Comparison of ENCODE assay signal across 8 cellular contexts in the genomic region with DNA sequence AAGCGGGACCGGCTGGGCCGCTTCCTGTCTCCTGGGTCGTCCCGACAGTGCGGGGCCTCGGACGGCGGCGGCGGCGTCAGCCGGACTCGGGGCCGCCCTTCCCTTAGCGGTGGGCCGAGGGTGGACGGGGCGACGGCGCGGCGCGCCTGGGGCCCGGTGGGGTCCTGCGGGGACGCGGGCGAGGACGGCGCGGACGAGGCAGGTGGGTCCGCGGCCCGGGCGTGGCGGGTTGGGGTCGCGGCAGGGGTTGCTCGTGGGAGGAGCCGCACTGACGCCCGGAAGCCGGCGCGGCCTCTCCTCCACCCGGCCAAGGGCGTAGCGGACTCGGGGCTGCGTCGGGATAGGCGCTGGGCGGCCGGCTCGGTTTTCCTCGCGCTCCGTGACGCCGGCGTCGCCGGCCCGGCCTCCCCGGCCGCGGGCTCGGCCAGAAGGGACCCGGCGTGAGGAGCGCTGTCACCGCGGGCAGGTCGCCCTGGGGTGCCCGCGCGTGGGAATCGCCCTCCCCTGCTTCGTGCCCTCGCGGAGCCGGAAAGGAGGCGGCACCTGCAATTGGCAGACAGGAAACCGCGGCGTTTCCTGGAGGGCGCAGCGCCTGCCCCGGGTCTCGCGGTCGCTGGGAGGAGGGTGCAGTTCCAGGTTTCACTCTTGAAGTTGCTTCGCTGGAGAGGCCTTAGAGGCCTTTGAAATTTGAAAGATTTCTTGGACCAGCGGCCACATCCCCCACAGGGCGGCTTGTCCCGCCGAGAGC. TPM values are rescaled to one million over a fixed set of nuclear protein-coding genes. Genes with fewer than 3 reads are reported as not detected.
A peak's percentile ranks its signal among the peaks of the same experiment; 100 is the strongest.
DNase-seq lines count a peak whose midpoint lies in the region; ATAC-seq, FAIRE-seq and TF ChIP-seq lines count a peak whose summit lies in the region.

No MANE protein-coding gene starts in this region.

- dilution Hi-C loops in endothelial cell of umbilical vein (cut with MboI; ENCODE audit: extremely low pct_ligation_motif_present, low sequenced_read_pairs) = no loop called here

- H3K4me1 Mint-ChIP-seq in activated CD8-positive, alpha-beta memory T cell treated with anti-CD3 and anti-CD28 coated beads, Interleukin-2, amount 10 ng/mL, durations not matched to agents 7 days and 5 days = peaks cover 48% of the 10 kb centered on the region

- H3K27me3 ChIP-seq in endothelial cell of umbilical vein (ENCODE audit: control insufficient read depth in 2 of 2, insufficient read depth in 2 of 2, low read length in 2 of 2) (no peaks in the 10 kb centered on the region), muscle layer of colon (ENCODE audit: control insufficient read depth in 1 of 2, insufficient read depth in 2 of 2, low read length in 2 of 2) (no peaks in the 10 kb centered on the region)

- H3K9me1 ChIP-seq in endothelial cell of umbilical vein (replicated peaks; ENCODE audit: control insufficient read depth, extremely low read depth, insufficient read depth, low read length) = no peaks in the 10 kb centered on the region

- H3K79me2 ChIP-seq in endothelial cell of umbilical vein (ENCODE audit: control insufficient read depth, insufficient read depth, low read length) = peaks cover 28% of the 10 kb centered on the region

- no peaks in the 10 kb centered on the region for H4K20me1 ChIP-seq in endothelial cell of umbilical vein (replicated peaks; ENCODE audit: control insufficient read depth, extremely low read depth, insufficient read depth, low read length)

- H2AFZ ChIP-seq in endothelial cell of umbilical vein (ENCODE audit: low read depth, low read length) = no peak overlapping the region

- H3K9me3 ChIP-seq in endothelial cell of umbilical vein (replicated peaks; ENCODE audit: control insufficient read depth, insufficient read depth, low read length) (no peaks in the 10 kb centered on the region), muscle layer of colon (ENCODE audit: low read length) (no peaks in the 10 kb centered on the region)

- peak overlapping the region; percentile 99 for H3K27ac Mint-ChIP-seq in activated CD8-positive, alpha-beta memory T cell treated with anti-CD3 and anti-CD28 coated beads, Interleukin-2, amount 10 ng/mL, durations not matched to agents 7 days and 5 days

- H3K9ac ChIP-seq in endothelial cell of umbilical vein (replicated peaks; ENCODE audit: extremely low read depth, insufficient read depth, low read length) (peak overlapping the region; percentile 95), muscle layer of colon (ENCODE audit: low read length) (no peak overlapping the region)

- intact Hi-C loops in endothelial cell of umbilical vein (cut with micrococcal nuclease) = loop anchor here (1.0 to 10.0 kb wide), 6 partner anchors 15 to 200 kb away; a partner anchor contains a TSS

- no peaks in the 10 kb centered on the region for H3K9me3 Mint-ChIP-seq in activated CD8-positive, alpha-beta memory T cell treated with anti-CD3 and anti-CD28 coated beads, Interleukin-2, amount 10 ng/mL, durations not matched to agents 7 days and 5 days (ENCODE audit: low read depth)

- H3K4me1 ChIP-seq in endothelial cell of umbilical vein (ENCODE audit: control insufficient read depth, extremely low read depth, insufficient read depth, low read length) (peaks cover 36% of the 10 kb centered on the region), muscle layer of colon (ENCODE audit: insufficient read depth, low read length) (peaks cover 14% of the 10 kb centered on the region)

- peak overlapping the region; percentile 79 for H3K4me3 ChIP-seq in GM12875 (ENCODE audit: low read depth, low read length)
- H3K4me3 ChIP-seq in endothelial cell of umbilical vein (replicated peaks in 1 of 3; ENCODE audit: insufficient read depth in 1 of 3, low read depth in 1 of 3, low read length in 3 of 3) = peak overlapping the region; percentile 57 to 76 (median 63)
- peak overlapping the region; percentile 51 to 83 for H3K4me3 ChIP-seq in muscle layer of colon (ENCODE audit: low read depth in 1 of 2, low read length in 2 of 2)

- H3K27ac ChIP-seq in endothelial cell of umbilical vein (ENCODE audit: insufficient read depth, low read depth, low read length) = peak overlapping the region; percentile 95
- peak overlapping the region; percentile 90 for H3K27ac ChIP-seq in muscle layer of colon (ENCODE audit: low read depth, low read length)

- peak overlapping the region; percentile 86 for H3K4me3 Mint-ChIP-seq in activated CD8-positive, alpha-beta memory T cell treated with anti-CD3 and anti-CD28 coated beads, Interleukin-2, amount 10 ng/mL, durations not matched to agents 7 days and 5 days

- CTCF ChIA-PET in HEK293T (lab: Yijun Ruan, JAX) = no interaction called here
- CTCF ChIA-PET in activated CD8-positive, alpha-beta memory T cell treated with anti-CD3 and anti-CD28 coated beads, Interleukin-2, amount 10 ng/mL, durations not matched to agents 7 days and 5 days (lab: Charles Lee) = interaction anchor here (1.6 to 2.9 kb wide), 4 partner anchors 14 to 72 kb away, joined by 5 to 39 read pairs (median 10); a partner anchor contains a TSS
- CTCF ChIA-PET in endothelial cell of umbilical vein (lab: Charles Lee) = no interaction called here

- H3K4me2 ChIP-seq in endothelial cell of umbilical vein (ENCODE audit: insufficient read depth, low read length) = peak overlapping the region; percentile 62

- no peak for TF ChIP-seq POLR2A in endothelial cell of umbilical vein (IDR thresholded peaks at IDR 0.05; ENCODE audit: low read depth, low read length)

- H3K36me3 Mint-ChIP-seq in activated CD8-positive, alpha-beta memory T cell treated with anti-CD3 and anti-CD28 coated beads, Interleukin-2, amount 10 ng/mL, durations not matched to agents 7 days and 5 days = peaks cover 23% of the 10 kb centered on the region

- POLR2A ChIA-PET in HEK293T (lab: Yijun Ruan, JAX) (no interaction called here), endothelial cell of umbilical vein (lab: Charles Lee) (no interaction called here)

- ATAC-seq in activated CD8-positive, alpha-beta memory T cell treated with anti-CD3 and anti-CD28 coated beads, Interleukin-2, amount 10 ng/mL, durations not matched to agents 7 days and 5 days = peak; percentile 30

- DNase-seq in HEK293T (ENCODE audit: extremely low spot score) (no peak), NCI-H774 (lab: John Stamatoyannopoulos, UW) (peak; percentile 1), endothelial cell of umbilical vein (ENCODE audit: low read depth, low spot score) (peak; percentile 70), NCI-H128 (lab: John Stamatoyannopoulos, UW; ENCODE audit: unreplicated experiment) (no peak)
- DNase-seq in activated CD8-positive, alpha-beta memory T cell treated with anti-CD3 and anti-CD28 coated beads, Interleukin-2, amount 10 ng/mL, durations not matched to agents 7 days and 5 days = peak; percentile 92
- peak; percentile 85 for DNase-seq in stimulated activated naive CD4-positive, alpha-beta T cell treated with Interleukin-2 at 50 U/mL for 16 hours (lab: John Stamatoyannopoulos, UW)

- no peak for TF ChIP-seq CTCF in GM12875 (IDR thresholded peaks at IDR 0.05; ENCODE audit: borderline replicate concordance, insufficient read depth, low read depth, low read length)
- no peak for TF ChIP-seq CTCF in endothelial cell of umbilical vein (IDR thresholded peaks at IDR 0.05; ENCODE audit: extremely low read depth in 1 of 2, insufficient read depth in 1 of 2, low read depth in 1 of 2, low read length in 2 of 2)

- FAIRE-seq in endothelial cell of umbilical vein (lab: Jason Lieb, UNC) = peak; percentile 78

- H3K36me3 ChIP-seq in endothelial cell of umbilical vein (ENCODE audit: control insufficient read depth in 2 of 2, extremely low read depth in 1 of 2, insufficient read depth in 2 of 2, low read length in 2 of 2) = peaks cover 0 to 12% of the 10 kb centered on the region in 2 experiments
- H3K36me3 ChIP-seq in muscle layer of colon (ENCODE audit: insufficient read depth, low read length) = peaks cover 22% of the 10 kb centered on the region

- no peaks in the 10 kb centered on the region for H3K27me3 Mint-ChIP-seq in activated CD8-positive, alpha-beta memory T cell treated with anti-CD3 and anti-CD28 coated beads, Interleukin-2, amount 10 ng/mL, durations not matched to agents 7 days and 5 days

- BruUV-seq in endothelial cell of umbilical vein (replicated peaks; lab: Mats Ljungman, UMichigan) = no TSS peak

RNA-seq across cellular contexts. Expression of a gene that starts 0.5 kb away (rescaled TPM):
- 10 to 100 TPM; 38.0 to 58.1 TPM for total RNA-seq in activated CD8-positive, alpha-beta memory T cell treated with anti-CD3 and anti-CD28 coated beads, Interleukin-2, amount 10 ng/mL, durations not matched to agents 7 days and 5 days
- 36.6 and 42.7 TPM in 2 replicates for total RNA-seq in endothelial cell of umbilical vein
- 40.0 and 41.6 TPM in 2 replicates for polyA plus RNA-seq in endothelial cell of umbilical vein
- 12.7 and 16.7 TPM in 2 replicates for polyA plus RNA-seq in endothelial cell of umbilical vein (2011; cell fraction: cytosol; rRNA removed)
- 161 and 165 TPM in 2 replicates for polyA plus RNA-seq in endothelial cell of umbilical vein (2011; cell fraction: nucleus; rRNA removed)
- polyA plus RNA-seq in endothelial cell of umbilical vein (2012) = 17.8 and 29.4 TPM in 2 replicates
- polyA minus RNA-seq in endothelial cell of umbilical vein = 28.4 and 35.5 TPM in 2 replicates
- 13.1 TPM for polyA minus RNA-seq in endothelial cell of umbilical vein (2011; cell fraction: cytosol; rRNA and poly(A)+ RNA removed)
- polyA minus RNA-seq in endothelial cell of umbilical vein (2011; cell fraction: nucleus; rRNA and poly(A)+ RNA removed) = 29.8 and 61.9 TPM in 2 replicates

RNA-seq across cellular contexts. Expression of a gene that starts 1.1 kb away (rescaled TPM):
- total RNA-seq in activated CD8-positive, alpha-beta memory T cell treated with anti-CD3 and anti-CD28 coated beads, Interleukin-2, amount 10 ng/mL, durations not matched to agents 7 days and 5 days = 1 to 10 TPM; 3.6 to 4.6 TPM
- total RNA-seq in endothelial cell of umbilical vein = 15.5 and 18.3 TPM in 2 replicates
- polyA plus RNA-seq in endothelial cell of umbilical vein = 17.3 and 19.0 TPM in 2 replicates
- polyA plus RNA-seq in endothelial cell of umbilical vein (2011; cell fraction: cytosol; rRNA removed) = 4.9 and 10.1 TPM in 2 replicates
- 41.9 and 59.1 TPM in 2 replicates for polyA plus RNA-seq in endothelial cell of umbilical vein (2011; cell fraction: nucleus; rRNA removed)
- polyA plus RNA-seq in endothelial cell of umbilical vein (2012) = 8.3 and 14.2 TPM in 2 replicates
- 7.0 and 12.6 TPM in 2 replicates for polyA minus RNA-seq in endothelial cell of umbilical vein
- polyA minus RNA-seq in endothelial cell of umbilical vein (2011; cell fraction: cytosol; rRNA and poly(A)+ RNA removed) = 4.5 TPM
- polyA minus RNA-seq in endothelial cell of umbilical vein (2011; cell fraction: nucleus; rRNA and poly(A)+ RNA removed) = 7.1 and 12.7 TPM in 2 replicates

RNA-seq across cellular contexts. Expression of a gene that starts 20.3 kb away (rescaled TPM):
- 1 to 10 TPM; 5.8 to 7.4 TPM for total RNA-seq in activated CD8-positive, alpha-beta memory T cell treated with anti-CD3 and anti-CD28 coated beads, Interleukin-2, amount 10 ng/mL, durations not matched to agents 7 days and 5 days
- 7.4 and 8.7 TPM in 2 replicates for total RNA-seq in endothelial cell of umbilical vein
- 7.3 and 11.6 TPM in 2 replicates for polyA plus RNA-seq in endothelial cell of umbilical vein
- polyA plus RNA-seq in endothelial cell of umbilical vein (2011; cell fraction: cytosol; rRNA removed) = 3.4 and 7.2 TPM in 2 replicates
- 3.5 and 4.1 TPM in 2 replicates for polyA plus RNA-seq in endothelial cell of umbilical vein (2011; cell fraction: nucleus; rRNA removed)
- polyA plus RNA-seq in endothelial cell of umbilical vein (2012) = 4.9 and 7.4 TPM in 2 replicates
- 3.0 and 3.2 TPM in 2 replicates for polyA minus RNA-seq in endothelial cell of umbilical vein
- polyA minus RNA-seq in endothelial cell of umbilical vein (2011; cell fraction: cytosol; rRNA and poly(A)+ RNA removed) = 6.6 TPM
- polyA minus RNA-seq in endothelial cell of umbilical vein (2011; cell fraction: nucleus; rRNA and poly(A)+ RNA removed) = 1.6 and 4.2 TPM in 2 replicates

RNA-seq across cellular contexts. Expression of a gene that starts 35.3 kb away (rescaled TPM):
- total RNA-seq in activated CD8-positive, alpha-beta memory T cell treated with anti-CD3 and anti-CD28 coated beads, Interleukin-2, amount 10 ng/mL, durations not matched to agents 7 days and 5 days = 10 to 100 TPM; 80.5 to 94.2 TPM
- total RNA-seq in endothelial cell of umbilical vein = 84.0 and 99.9 TPM in 2 replicates
- polyA plus RNA-seq in endothelial cell of umbilical vein = 74.5 and 83.8 TPM in 2 replicates
- polyA plus RNA-seq in endothelial cell of umbilical vein (2011; cell fraction: cytosol; rRNA removed) = 38.4 and 55.0 TPM in 2 replicates
- polyA plus RNA-seq in endothelial cell of umbilical vein (2011; cell fraction: nucleus; rRNA removed) = 427 and 457 TPM in 2 replicates
- polyA plus RNA-seq in endothelial cell of umbilical vein (2012) = 40.9 and 50.9 TPM in 2 replicates
- 46.7 and 52.0 TPM in 2 replicates for polyA minus RNA-seq in endothelial cell of umbilical vein
- 15.4 TPM for polyA minus RNA-seq in endothelial cell of umbilical vein (2011; cell fraction: cytosol; rRNA and poly(A)+ RNA removed)
- 55.0 and 57.4 TPM in 2 replicates for polyA minus RNA-seq in endothelial cell of umbilical vein (2011; cell fraction: nucleus; rRNA and poly(A)+ RNA removed)

Comparison
In these comparisons a context has a peak if more than half of its experiments do, and no peak if none do; other contexts are left out.
1. DNase-seq: peak in NCI-H774 (single experiment), activated CD8-positive, alpha-beta memory T cell treated with anti-CD3 and anti-CD28 coated beads, Interleukin-2, amount 10 ng/mL, durations not matched to agents 7 days and 5 days (single experiment), endothelial cell of umbilical vein (single experiment) and stimulated activated naive CD4-positive, alpha-beta T cell treated with Interleukin-2 at 50 U/mL for 16 hours (single experiment); none in HEK293T (single experiment) and NCI-H128 (single experiment).
2. Peak in every context shown above with its lines, with median percentiles within 50 percentile points of each other: H3K4me3 ChIP-seq.